ENCODE assay signal across 18 cellular contexts in genomic region chr9:4277531-4277991, GRCh38. TPM values are rescaled to one million over a fixed set of nuclear protein-coding genes. Genes with fewer than 3 reads are reported as not detected.
DNase-seq lines count a peak whose midpoint lies in the region.
"Had no signal": no experiment of that assay in that cellular context is flagged by ENCODE, and none has a peak within 500 bp of the region (broad histone marks: within the 10 kb centered on the region; RNA-seq: fewer than 3 reads in every experiment).

No MANE protein-coding gene starts in this region.

- intact Hi-C loops in activated T-helper 1 cell treated with anti-CD3 and anti-CD28 coated beads, Interleukin-12 subunit alpha, Interleukin-12 subunit beta, Interleukin-2, Interleukin-4 antibody, amounts not matched to agents 30 ng/mL and 10 ng/mL and 1 ng/mL, durations not matched to agents 14 hours and 24 hours and 36 hours (cut with micrococcal nuclease), result no loop called here

- H3K27ac ChIP-seq in neuronal stem cell (replicated peaks; ENCODE audit: low read length) (no peak overlapping the region), caudate nucleus (ENCODE audit: low read depth, low read length) (no peak overlapping the region)
- H3K27ac ChIP-seq: coronary artery, left ventricle myocardium inferior, parathyroid adenoma, vagina, VCaP had no signal

- H3K79me1 ChIP-seq in neuronal stem cell (ENCODE audit: low read depth, low read length), result no peaks in the 10 kb centered on the region

- no CpG with 5 or more reads among the region's 6 CpGs for WGBS in neuronal stem cell (ENCODE audit: extremely low coverage in 2 of 2, insufficient read length in 2 of 2, insufficient replicate concordance in 1 of 2), 2 donors

- no peak overlapping the region for H2BK12ac ChIP-seq in neuronal stem cell (ENCODE audit: low read length)

- H2BK5ac ChIP-seq in neuronal stem cell (ENCODE audit: low read length), result no peak overlapping the region

- H3K36me3 ChIP-seq in neuronal stem cell (replicated peaks in 1 of 2; ENCODE audit: control insufficient read depth in 2 of 2, insufficient read depth in 2 of 2, low read length in 2 of 2), result peaks cover 0 to 7% of the 10 kb centered on the region in 2 donors
- H3K36me3 ChIP-seq: left ventricle myocardium inferior, vagina had no signal

- H3K4ac ChIP-seq in neuronal stem cell (ENCODE audit: low read length), result no peak overlapping the region

- no peak overlapping the region for H3K18ac ChIP-seq in neuronal stem cell (ENCODE audit: low read length)

- no peak overlapping the region for H4K91ac ChIP-seq in neuronal stem cell (ENCODE audit: low read depth, low read length, poor library complexity)

- no peaks in the 10 kb centered on the region for H3K9me3 ChIP-seq in neuronal stem cell (replicated peaks in 1 of 2; ENCODE audit: control insufficient read depth in 2 of 2, insufficient read depth in 1 of 2, low read depth in 1 of 2, low read length in 2 of 2)
- H3K9me3 ChIP-seq: left ventricle myocardium inferior, vagina had no signal

- no peaks in the 10 kb centered on the region for H3K9me3 Mint-ChIP-seq in activated T-helper 1 cell treated with anti-CD3 and anti-CD28 coated beads, Interleukin-12 subunit alpha, Interleukin-12 subunit beta, Interleukin-2, Interleukin-4 antibody, amounts not matched to agents 30 ng/mL and 10 ng/mL and 1 ng/mL, durations not matched to agents 14 hours and 24 hours and 36 hours
- H3K9me3 Mint-ChIP-seq: activated naive CD4-positive, alpha-beta T cell treated with anti-CD3 and anti-CD28 coated beads, Interleukin-2, amount 50 U/mL, for 24 hours; stimulated activated effector memory CD8-positive, alpha-beta T cell treated with anti-CD3 and anti-CD28 coated beads, Interleukin-12 subunit alpha, Interleukin-12 subunit beta, amount 100 ng/mL, for 72 hours had no signal

- H3K4me3 Mint-ChIP-seq in activated T-helper 1 cell treated with anti-CD3 and anti-CD28 coated beads, Interleukin-12 subunit alpha, Interleukin-12 subunit beta, Interleukin-2, Interleukin-4 antibody, amounts not matched to agents 30 ng/mL and 10 ng/mL and 1 ng/mL, durations not matched to agents 14 hours and 24 hours and 36 hours, result no peak overlapping the region
- H3K4me3 Mint-ChIP-seq: activated naive CD4-positive, alpha-beta T cell treated with anti-CD3 and anti-CD28 coated beads, Interleukin-2, amount 50 U/mL, for 24 hours; stimulated activated effector memory CD8-positive, alpha-beta T cell treated with anti-CD3 and anti-CD28 coated beads, Interleukin-12 subunit alpha, Interleukin-12 subunit beta, amount 100 ng/mL, for 72 hours had no signal

- no peak overlapping the region for H3K9ac ChIP-seq in neuronal stem cell (ENCODE audit: low read depth, low read length, poor library complexity)
- H3K9ac ChIP-seq: parathyroid adenoma had no signal

- H4K8ac ChIP-seq in neuronal stem cell (ENCODE audit: low read depth, low read length), result no peak overlapping the region

- in situ Hi-C loops in Caki2 (cut with HindIII; ENCODE audit: low pct_unique_long_range_greater_than_20kb, low sequenced_read_pairs), result no loop called here

- peaks cover 2% of the 10 kb centered on the region for H3K27me3 Mint-ChIP-seq in activated T-helper 1 cell treated with anti-CD3 and anti-CD28 coated beads, Interleukin-12 subunit alpha, Interleukin-12 subunit beta, Interleukin-2, Interleukin-4 antibody, amounts not matched to agents 30 ng/mL and 10 ng/mL and 1 ng/mL, durations not matched to agents 14 hours and 24 hours and 36 hours (ENCODE audit: insufficient read depth)

- peak overlapping the region; percentile 52 for H2AFZ ChIP-seq in neuronal stem cell (ENCODE audit: low read length)
- H2AFZ ChIP-seq: parathyroid adenoma had no signal

- no peak overlapping the region for H2BK120ac ChIP-seq in neuronal stem cell (ENCODE audit: low read depth, low read length)

- H3K27me3 ChIP-seq in neuronal stem cell (ENCODE audit: control insufficient read depth in 3 of 3, insufficient read depth in 3 of 3, low read depth in 1 of 3, low read length in 3 of 3), result no peaks in the 10 kb centered on the region
- H3K27me3 ChIP-seq: vagina had no signal

- H3K4me1 ChIP-seq in neuronal stem cell (ENCODE audit: control insufficient read depth in 2 of 2, insufficient read depth in 1 of 2, low read depth in 1 of 2, low read length in 2 of 2), result no peaks in the 10 kb centered on the region
- H3K4me1 ChIP-seq: left ventricle myocardium inferior, parathyroid adenoma, vagina had no signal

- no peak overlapping the region for H3K14ac ChIP-seq in neuronal stem cell (ENCODE audit: low read length)

- H3K4me1 Mint-ChIP-seq in activated T-helper 1 cell treated with anti-CD3 and anti-CD28 coated beads, Interleukin-12 subunit alpha, Interleukin-12 subunit beta, Interleukin-2, Interleukin-4 antibody, amounts not matched to agents 30 ng/mL and 10 ng/mL and 1 ng/mL, durations not matched to agents 14 hours and 24 hours and 36 hours (ENCODE audit: low read depth), result no peaks in the 10 kb centered on the region
- H3K4me1 Mint-ChIP-seq: activated naive CD4-positive, alpha-beta T cell treated with anti-CD3 and anti-CD28 coated beads, Interleukin-2, amount 50 U/mL, for 24 hours; stimulated activated effector memory CD8-positive, alpha-beta T cell treated with anti-CD3 and anti-CD28 coated beads, Interleukin-12 subunit alpha, Interleukin-12 subunit beta, amount 100 ng/mL, for 72 hours had no signal

- no peak overlapping the region for H3K4me3 ChIP-seq in neuronal stem cell (ENCODE audit: low read length in 2 of 2)
- H3K4me3 ChIP-seq: coronary artery, left ventricle myocardium inferior, vagina had no signal

- no peak overlapping the region for H2AK5ac ChIP-seq in neuronal stem cell (ENCODE audit: low read depth, low read length)

- H3K27ac Mint-ChIP-seq in activated T-helper 1 cell treated with anti-CD3 and anti-CD28 coated beads, Interleukin-12 subunit alpha, Interleukin-12 subunit beta, Interleukin-2, Interleukin-4 antibody, amounts not matched to agents 30 ng/mL and 10 ng/mL and 1 ng/mL, durations not matched to agents 14 hours and 24 hours and 36 hours, result no peak overlapping the region
- H3K27ac Mint-ChIP-seq: activated naive CD4-positive, alpha-beta T cell treated with anti-CD3 and anti-CD28 coated beads, Interleukin-2, amount 50 U/mL, for 24 hours; stimulated activated effector memory CD8-positive, alpha-beta T cell treated with anti-CD3 and anti-CD28 coated beads, Interleukin-12 subunit alpha, Interleukin-12 subunit beta, amount 100 ng/mL, for 72 hours had no signal

- DNase-seq in Caki2 (ENCODE audit: low read depth) (peak; percentile 65), RPMI7951 (ENCODE audit: low read depth) (peak; percentile 54), fibroblast of peridontal ligament (ENCODE audit: extremely low read depth) (peak; percentile 29), neuronal stem cell (ENCODE audit: low spot score) (no peak), inferior parietal cortex (ENCODE audit: extremely low spot score) (no peak), NCI-H446 (lab: John Stamatoyannopoulos, UW) (no peak), caudate nucleus (lab: John Stamatoyannopoulos, UW) (no peak)
- DNase-seq in activated T-helper 1 cell treated with anti-CD3 and anti-CD28 coated beads, Interleukin-12 subunit alpha, Interleukin-12 subunit beta, Interleukin-2, Interleukin-4 antibody, amounts not matched to agents 30 ng/mL and 10 ng/mL and 1 ng/mL, durations not matched to agents 14 hours and 24 hours and 36 hours (ENCODE audit: low spot score), result no peak
- DNase-seq: DMS79 treated with DMSO at 0.1 percent for 48 hours; left ventricle myocardium inferior; NCI-H146; stimulated activated CD4-positive, alpha-beta T cell treated with anti-CD3 and anti-CD28 coated beads, Interleukin-2, amount 100 ng/mL, for 48 hours had no signal

- no peak overlapping the region for H2BK15ac ChIP-seq in neuronal stem cell (ENCODE audit: low read length)

- H3K36me3 Mint-ChIP-seq in activated T-helper 1 cell treated with anti-CD3 and anti-CD28 coated beads, Interleukin-12 subunit alpha, Interleukin-12 subunit beta, Interleukin-2, Interleukin-4 antibody, amounts not matched to agents 30 ng/mL and 10 ng/mL and 1 ng/mL, durations not matched to agents 14 hours and 24 hours and 36 hours (ENCODE audit: low read depth), result no peaks in the 10 kb centered on the region
- H3K36me3 Mint-ChIP-seq: activated naive CD4-positive, alpha-beta T cell treated with anti-CD3 and anti-CD28 coated beads, Interleukin-2, amount 50 U/mL, for 24 hours; stimulated activated effector memory CD8-positive, alpha-beta T cell treated with anti-CD3 and anti-CD28 coated beads, Interleukin-12 subunit alpha, Interleukin-12 subunit beta, amount 100 ng/mL, for 72 hours had no signal

- H3K23ac ChIP-seq in neuronal stem cell (ENCODE audit: low read depth, low read length, poor library complexity), result no peak overlapping the region

- H3K4me2 ChIP-seq in neuronal stem cell (ENCODE audit: insufficient read depth, low read length, poor library complexity, severe bottlenecking), result no peak overlapping the region

RNA-seq across cellular contexts. Expression of gene GLIS3, which starts 22.3 kb away (rescaled TPM):
- 37.6 and 61.6 TPM in 2 replicates for total RNA-seq in Caki2 (2014; rRNA removed; shearing (Covaris generic); ENCODE audit: low replicate concordance)
- total RNA-seq in RPMI7951 (2014; rRNA removed; shearing (Covaris generic)), result 7.6 and 10.3 TPM in 2 replicates
- polyA plus RNA-seq in neuronal stem cell (2013, experiment 1 of 2), result 14.7 TPM
- polyA plus RNA-seq in neuronal stem cell (2013, experiment 2 of 2), result 15.3 TPM
- total RNA-seq in activated T-helper 1 cell treated with anti-CD3 and anti-CD28 coated beads, Interleukin-12 subunit alpha, Interleukin-12 subunit beta, Interleukin-2, Interleukin-4 antibody, amounts not matched to agents 30 ng/mL and 10 ng/mL and 1 ng/mL, durations not matched to agents 14 hours and 24 hours and 36 hours, result 3.3 and 4.0 TPM in 2 replicates

Comparison
In these comparisons a context has a peak if more than half of its experiments do, and no peak if none do; other contexts are left out.
1. DNase-seq: peak in Caki2 (single experiment), RPMI7951 (single experiment) and fibroblast of peridontal ligament (single experiment); none in neuronal stem cell (single experiment), inferior parietal cortex (single experiment), NCI-H446 (0 of 2), activated T-helper 1 cell treated with anti-CD3 and anti-CD28 coated beads, Interleukin-12 subunit alpha, Interleukin-12 subunit beta, Interleukin-2, Interleukin-4 antibody, amounts not matched to agents 30 ng/mL and 10 ng/mL and 1 ng/mL, durations not matched to agents 14 hours and 24 hours and 36 hours (single experiment) and caudate nucleus (0 of 61).